ENCODE assay signal across 20 cellular contexts in the genomic region with DNA sequence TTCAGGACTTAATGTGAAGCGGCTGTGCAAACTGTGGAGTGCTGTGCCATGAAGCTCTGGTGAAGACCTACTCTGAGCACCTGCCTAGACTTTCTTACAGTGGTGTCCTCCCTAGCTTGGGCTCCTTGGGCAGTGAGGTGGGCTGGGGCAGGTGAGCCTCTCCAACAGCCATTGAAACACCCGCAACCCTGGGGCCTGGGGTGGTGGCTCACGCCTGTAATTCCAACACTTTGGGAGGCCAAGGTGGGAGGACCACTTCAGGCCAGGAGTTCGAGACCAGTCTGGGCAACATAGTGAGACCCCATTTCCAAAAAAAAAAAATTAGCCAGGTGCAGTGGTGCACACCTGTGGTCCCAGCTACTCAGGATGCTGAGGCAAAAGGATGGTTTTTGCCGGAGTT. TPM values are rescaled to one million over a fixed set of nuclear protein-coding genes. Genes with fewer than 3 reads are reported as not detected.
DNase-seq lines count a peak whose midpoint lies in the region; ATAC-seq, FAIRE-seq and TF ChIP-seq lines count a peak whose summit lies in the region.
"Had no signal": no experiment of that assay in that cellular context is flagged by ENCODE, and none has a peak within 500 bp of the region (broad histone marks: within the 10 kb centered on the region; RNA-seq: fewer than 3 reads in every experiment).

No MANE protein-coding gene starts in this region.

- H4K20me1 ChIP-seq in HepG2 (ENCODE audit: insufficient read depth, low read length) (no peaks in the 10 kb centered on the region), K562 (replicated peaks; ENCODE audit: control insufficient read depth, insufficient read depth, low read length) (no peaks in the 10 kb centered on the region)

- H3K4me2 ChIP-seq in HepG2 (ENCODE audit: low read depth, low read length) (no peak overlapping the region), K562 (ENCODE audit: insufficient read depth, low read length) (no peak overlapping the region)
- H3K4me2 ChIP-seq: BLaER1 treated with 17β-estradiol and CSF1 and Interleukin-3, amounts not matched to agents 10 nM and 100 nM had no signal

- BruUV-seq in HepG2 (replicated peaks; lab: Mats Ljungman, UMichigan) (no TSS peak), K562 (replicated peaks; lab: Mats Ljungman, UMichigan) (no TSS peak)

- H3K36me3 ChIP-seq in HepG2 (replicated peaks in 1 of 2; ENCODE audit: control insufficient read depth in 1 of 2, insufficient read depth in 2 of 2, low read length in 2 of 2) (no peaks in the 10 kb centered on the region), right lobe of liver (peaks cover 0 to 16% (median 0%) of the 10 kb centered on the region in 4 donors), K562 (ENCODE audit: control insufficient read depth, insufficient read depth, low read length) (no peaks in the 10 kb centered on the region), liver (ENCODE audit: control insufficient read depth in 4 of 4, insufficient read depth in 3 of 4, low read depth in 1 of 4, low read length in 3 of 4) (peaks cover 0 to 14% (median 9%) of the 10 kb centered on the region in 4 donors)
- H3K36me3 ChIP-seq: BE2C; BLaER1 treated with 17β-estradiol and CSF1 and Interleukin-3, amounts not matched to agents 10 nM and 100 nM had no signal

- intact Hi-C loops in HepG2 (cut with micrococcal nuclease; ENCODE audit: unreplicated experiment) (no loop called here), right lobe of liver (cut with DNase I) (no loop called here), K562 (cut with micrococcal nuclease) (no loop called here)

- TF ChIP-seq POLR2A in HepG2 (IDR thresholded peaks at IDR 0.05; ENCODE audit: insufficient read depth in 1 of 2, low read depth in 2 of 2, low read length in 2 of 2) (no peak), right lobe of liver (IDR thresholded peaks at IDR 0.05) (no peak), K562 (conservative IDR thresholded peaks at IDR 0.05) (no peak)

- H3K9ac ChIP-seq in HepG2 (ENCODE audit: insufficient read depth, low read depth, low read length) (no peak overlapping the region), K562 (ENCODE audit: insufficient read depth in 1 of 2, low read depth in 2 of 2, low read length in 2 of 2) (no peak overlapping the region), liver (ENCODE audit: low read depth in 1 of 2, low read length in 2 of 2) (no peak overlapping the region)
- H3K9ac ChIP-seq: BLaER1 treated with 17β-estradiol and CSF1 and Interleukin-3, amounts not matched to agents 10 nM and 100 nM had no signal

- H3K4me3 ChIP-seq in HepG2 (replicated peaks in 1 of 3; ENCODE audit: insufficient read depth in 1 of 3, low read depth in 2 of 3, low read length in 3 of 3) = no peak overlapping the region
- H3K4me3 ChIP-seq in right lobe of liver = no peak overlapping the region
- H3K4me3 ChIP-seq in K562 = no peak overlapping the region
- no peak overlapping the region for H3K4me3 ChIP-seq in liver (ENCODE audit: low read depth in 1 of 3, low read length in 3 of 3)
- H3K4me3 ChIP-seq: BLaER1 treated with 17β-estradiol and CSF1 and Interleukin-3, amounts not matched to agents 10 nM and 100 nM; GM12878 had no signal

- H3K4me1 ChIP-seq in HepG2 (ENCODE audit: insufficient read depth, low read length) = no peaks in the 10 kb centered on the region
- H3K4me1 ChIP-seq in right lobe of liver = peaks cover 0 to 29% (median 5%) of the 10 kb centered on the region in 4 donors
- peaks cover 3 to 8% of the 10 kb centered on the region in 2 experiments; a peak in 4 of 5 replicates for H3K4me1 ChIP-seq in K562 (replicated peaks in 1 of 2; ENCODE audit: control insufficient read depth in 2 of 2, insufficient read depth in 2 of 2, low read length in 2 of 2)
- peaks cover 4 to 39% (median 28%) of the 10 kb centered on the region in 4 donors for H3K4me1 ChIP-seq in liver (ENCODE audit: control insufficient read depth in 4 of 4, insufficient read depth in 4 of 4, low read length in 3 of 4)
- H3K4me1 ChIP-seq: BE2C had no signal

- H2AFZ ChIP-seq in HepG2 (ENCODE audit: low read length) (no peak overlapping the region), K562 (ENCODE audit: low read depth, low read length) (no peak overlapping the region)

- DNase-seq in HepG2 (ENCODE audit: low spot score) = no peak
- no peak for DNase-seq in right lobe of liver
- no peak for DNase-seq in K562 (ENCODE audit: extremely low read depth in 1 of 4, low spot score in 3 of 4)
- DNase-seq in hypothalamus (lab: John Stamatoyannopoulos, UW) = no peak
- DNase-seq in ureter (ENCODE audit: low spot score) = no peak
- no peak for DNase-seq in stimulated activated naive CD8-positive, alpha-beta T cell treated with anti-CD3 and anti-CD28 coated beads, Interleukin-15, Interleukin-2, amounts not matched to agents 100 U/mL and 50 U/mL, for 24 hours
- DNase-seq: DMS 273 treated with DMSO at 0.1 percent for 48 hours, DMS79 had no signal

- in situ Hi-C loops in HepG2 (cut with HindIII; ENCODE audit: extremely low pct_ligation_motif_present, low pct_unique_long_range_greater_than_20kb) = loop anchor here (5.0 to 10.0 kb wide), 2 partner anchors 94 to 221 kb away; a partner anchor contains a TSS
- in situ Hi-C loops in K562 (cut with MboI) = loop anchor here (25.0 kb wide), 1 partner anchor 374 kb away; no protein-coding TSS in a partner anchor

- H3K27me3 ChIP-seq in HepG2 (ENCODE audit: control insufficient read depth in 1 of 2, insufficient read depth in 2 of 2, low read length in 2 of 2) (peaks cover 0 to 7% of the 10 kb centered on the region in 2 experiments; a peak in 3 of 5 replicates), right lobe of liver (no peaks in the 10 kb centered on the region), K562 (ENCODE audit: control insufficient read depth in 2 of 2, insufficient read depth in 2 of 2, low read length in 2 of 2) (0 out of 5 replicates have a peak, but pooled peaks cover 0 to 17% of the 10 kb centered on the region in 2 experiments), liver (ENCODE audit: control insufficient read depth in 4 of 4, insufficient read depth in 4 of 4, low read length in 3 of 4) (no peaks in the 10 kb centered on the region)
- H3K27me3 ChIP-seq: BE2C; BLaER1 treated with 17β-estradiol and CSF1 and Interleukin-3, amounts not matched to agents 10 nM and 100 nM had no signal

- TF ChIP-seq EP300 in HepG2 (IDR thresholded peaks at IDR 0.05; ENCODE audit: low read depth in 2 of 2, low read length in 2 of 2) (no peak), HepG2 (CRISPR knock-in tag; IDR thresholded peaks at IDR 0.05; ENCODE audit: borderline replicate concordance) (no peak), K562 (IDR thresholded peaks at IDR 0.05; ENCODE audit: low read length) (no peak)

- POLR2A ChIA-PET in HepG2 (lab: Yijun Ruan, JAX) (no interaction called here), K562 (lab: Yijun Ruan, JAX) (interaction anchor here (0.6 kb wide), 2 partner anchors 63 to 88 kb away, joined by 3 read pairs; no protein-coding TSS in a partner anchor)

- ATAC-seq in HepG2 (no peak), right lobe of liver (no peak), K562 (no peak), GM18870 (IDR thresholded peaks at IDR 0.05; ENCODE audit: unreplicated experiment) (no peak)
- ATAC-seq in stimulated activated naive CD8-positive, alpha-beta T cell treated with anti-CD3 and anti-CD28 coated beads, Interleukin-15, Interleukin-2, amounts not matched to agents 100 U/mL and 50 U/mL, for 24 hours = no peak

- H3K9me3 ChIP-seq in HepG2 (ENCODE audit: low read length) = no peaks in the 10 kb centered on the region
- H3K9me3 ChIP-seq in right lobe of liver = no peaks in the 10 kb centered on the region
- no peaks in the 10 kb centered on the region for H3K9me3 ChIP-seq in K562 (replicated peaks; ENCODE audit: control insufficient read depth, insufficient read depth, low read depth, low read length)
- no peaks in the 10 kb centered on the region for H3K9me3 ChIP-seq in liver (ENCODE audit: control insufficient read depth in 4 of 4, low read length in 3 of 4)
- H3K9me3 ChIP-seq: BE2C; BLaER1 treated with 17β-estradiol and CSF1 and Interleukin-3, amounts not matched to agents 10 nM and 100 nM had no signal

- H3K9me1 ChIP-seq in K562 (ENCODE audit: control insufficient read depth, insufficient read depth, low read length) = no peaks in the 10 kb centered on the region

- CTCF ChIA-PET in HepG2 (lab: Yijun Ruan, JAX; ENCODE audit: low intra/inter-chr PET ratio, low total read pairs) = interaction anchor here (1.2 to 2.3 kb wide), 3 partner anchors 37 to 94 kb away, joined by 4 to 29 read pairs (median 20); no protein-coding TSS in a partner anchor
- CTCF ChIA-PET in K562 (lab: Yijun Ruan, JAX; ENCODE audit: low intra/inter-chr PET ratio) = interaction anchor here (0.7 to 1.9 kb wide), 5 partner anchors 40 to 199 kb away, joined by 3 to 24 read pairs (median 4); a partner anchor contains a TSS

- no peaks in the 10 kb centered on the region for H3K79me2 ChIP-seq in HepG2 (ENCODE audit: insufficient read depth, low read length)
- H3K79me2 ChIP-seq in K562 (ENCODE audit: control insufficient read depth, insufficient read depth, low read length) = no peaks in the 10 kb centered on the region

- no peak overlapping the region for H3K27ac ChIP-seq in HepG2 (ENCODE audit: extremely low read length, insufficient read depth, low read length)
- peak overlapping the region in 1 of 3 donors; percentile 29 for H3K27ac ChIP-seq in right lobe of liver
- no peak overlapping the region for H3K27ac ChIP-seq in K562 (ENCODE audit: extremely low read depth, low read depth, low read length)
- H3K27ac ChIP-seq in liver (ENCODE audit: low read depth in 1 of 2, low read length in 2 of 2) = peak overlapping the region; percentile 41 to 51
- H3K27ac ChIP-seq: 22Rv1; BLaER1 treated with 17β-estradiol and CSF1 and Interleukin-3, amounts not matched to agents 10 nM and 100 nM had no signal

- FAIRE-seq in HepG2 (lab: Jason Lieb, UNC) (no peak), K562 (lab: Jason Lieb, UNC) (no peak)
- FAIRE-seq: A204.1, D721Med had no signal

- WGBS in HepG2 (ENCODE audit: low lambda C conversion rate) = 50% methylated on average over 2 of the region's 5 CpGs
- 83% methylated on average over 3 of the region's 5 CpGs for WGBS in right lobe of liver (ENCODE audit: insufficient coverage, low coverage, low lambda C conversion rate, missing lambda C conversion rate)
- WGBS in K562 (ENCODE audit: insufficient coverage, low coverage, missing lambda C conversion rate) = 96% methylated on average over 3 of the region's 5 CpGs
- WGBS in liver = 82% methylated on average over 5 of the region's 5 CpGs

- no peak for TF ChIP-seq CTCF in HepG2 (CRISPR knock-in tag; IDR thresholded peaks at IDR 0.05)
- no peak for TF ChIP-seq CTCF in right lobe of liver (IDR thresholded peaks at IDR 0.05)
- no peak for TF ChIP-seq CTCF in K562 (IDR thresholded peaks at IDR 0.05 in 2 of 3, conservative IDR thresholded peaks at IDR 0.05 in 1 of 3; ENCODE audit: insufficient read depth in 2 of 3, low read depth in 1 of 3, low read length in 3 of 3)
- TF ChIP-seq CTCF in liver (IDR thresholded peaks at IDR 0.05; ENCODE audit: low read depth, low read length, missing input control) = no peak

- TF ChIP-seq RAD21 in HepG2 (CRISPR knock-in tag; IDR thresholded peaks at IDR 0.05) = no peak
- no peak for TF ChIP-seq RAD21 in K562 (CRISPR knock-in tag; conservative IDR thresholded peaks at IDR 0.05 in 1 of 2, IDR thresholded peaks at IDR 0.05 in 1 of 2)
- TF ChIP-seq RAD21 in liver (IDR thresholded peaks at IDR 0.05) = no peak

RNA-seq across cellular contexts. Expression of a gene that starts 14.3 kb away (rescaled TPM):
- total RNA-seq in HepG2 (2016; rRNA removed; fragmentation: Illumina TruSeq; extraction: Trizol) (not detected in 2 replicates), right lobe of liver (1 to 10 TPM in 1 of 6 experiments, under 1 TPM in 3, not detected in 2; 0.31 to 1.1 (median 0.55) TPM), K562 (2014; rRNA removed) (not detected in 2 replicates), K562 (2014; rRNA removed; fragmentation: Illumina TruSeq; extraction: Trizol) (not detected in 2 replicates), K562 (2015; rRNA removed; fragmentation: Illumina TruSeq; extraction: Trizol) (not detected in 2 replicates), K562 (2021) (not detected in 2 replicates), liver (under 1 TPM in 1 of 2 donors, not detected in 1; 0.33 TPM), ureter (not detected)
- not detected in 2 replicates for total RNA-seq in HepG2 (2016; cell fraction: cytosol; rRNA removed; fragmentation: Illumina TruSeq; extraction: Trizol; ENCODE audit: low read depth)
- not detected in 2 replicates for total RNA-seq in HepG2 (2016; cell fraction: insoluble cytoplasmic fraction; rRNA removed; fragmentation: Illumina TruSeq; extraction: Trizol)
- total RNA-seq in HepG2 (2016; cell fraction: membrane; rRNA removed; fragmentation: Illumina TruSeq; extraction: Trizol) = not detected in 2 replicates
- total RNA-seq in HepG2 (2016; cell fraction: nucleus; rRNA removed; fragmentation: Illumina TruSeq; extraction: Trizol) = not detected in 2 replicates
- polyA plus RNA-seq in HepG2 (2011; rRNA removed) (not detected in 2 replicates), K562 (2011; rRNA removed) (not detected in 2 replicates), K562 (2014; fragmentation: Illumina TruSeq; extraction: Trizol) (not detected in 2 replicates), K562 (2014; fragmentation: Nextera tagmentation; extraction: Ambion mirVana) (not detected), K562 (2014; rRNA removed) (not detected in 2 replicates), liver (under 1 TPM in 1 of 2 donors, not detected in 1; 0.32 TPM)
- polyA plus RNA-seq in HepG2 (2011; cell fraction: cytosol; rRNA removed) = not detected in 2 replicates
- not detected in 2 replicates for polyA plus RNA-seq in HepG2 (2011; cell fraction: nucleus; rRNA removed)
- not detected in 2 replicates for polyA plus RNA-seq in HepG2 (2012)
- polyA plus RNA-seq in HepG2 (2016; cell fraction: cytosol; fragmentation: Illumina TruSeq; extraction: Trizol; ENCODE audit: low read depth) = not detected in 2 replicates
- polyA plus RNA-seq in HepG2 (2016; cell fraction: insoluble cytoplasmic fraction; fragmentation: Illumina TruSeq; extraction: Trizol; ENCODE audit: low read depth) = not detected in 2 replicates
- polyA plus RNA-seq in HepG2 (2016; cell fraction: membrane; fragmentation: Illumina TruSeq; extraction: Trizol; ENCODE audit: low read depth) = not detected in 2 replicates
- polyA plus RNA-seq in HepG2 (2016; cell fraction: nucleus; fragmentation: Illumina TruSeq; extraction: Trizol; ENCODE audit: insufficient read depth, low read depth) = not detected in 2 replicates
- 0.07 TPM in 1 of 2 replicates, not detected in the other for polyA minus RNA-seq in HepG2 (2011; rRNA and poly(A)+ RNA removed; ENCODE audit: low replicate concordance)
- not detected in 2 replicates for polyA minus RNA-seq in HepG2 (2011; cell fraction: cytosol; rRNA and poly(A)+ RNA removed)
- not detected in 2 replicates for polyA minus RNA-seq in HepG2 (2011; cell fraction: nucleus; rRNA and poly(A)+ RNA removed)
- total RNA-seq in K562 (2011; cell fraction: chromatin; rRNA removed; ENCODE audit: low replicate concordance) = not detected in 2 replicates
- not detected in 2 replicates for total RNA-seq in K562 (2011; cell fraction: nucleolus; rRNA removed)
- not detected in 2 replicates for total RNA-seq in K562 (2011; cell fraction: nucleoplasm; rRNA removed)
- polyA plus RNA-seq in K562 (2011; cell fraction: cytosol; rRNA removed) = 0.04 TPM in 1 of 2 replicates, not detected in the other
- polyA plus RNA-seq in K562 (2011; cell fraction: nucleus; rRNA removed) = not detected in 2 replicates
- polyA plus RNA-seq in K562 (2012) = not detected in 2 replicates
- not detected in 2 replicates for polyA minus RNA-seq in K562 (2011; rRNA and poly(A)+ RNA removed)
- not detected in 2 replicates for polyA minus RNA-seq in K562 (2011; cell fraction: cytosol; rRNA and poly(A)+ RNA removed)
- polyA minus RNA-seq in K562 (2011; cell fraction: nucleus; rRNA and poly(A)+ RNA removed) = not detected in 2 replicates
- total RNA-seq: CD4-positive, alpha-beta T cell; CD8-positive, alpha-beta memory T cell; GM12878; H7 had no signal
- polyA plus RNA-seq: CD14-positive monocyte; CD8-positive, alpha-beta memory T cell had no signal

RNA-seq across cellular contexts. Expression of a gene that starts 19.4 kb away (rescaled TPM):
- total RNA-seq in HepG2 (2016; rRNA removed; fragmentation: Illumina TruSeq; extraction: Trizol) (not detected in 2 replicates), right lobe of liver (10 to 100 TPM in 5 of 6 experiments, 1 to 10 TPM in 1; 9.4 to 27.7 (median 17.9) TPM), K562 (2014; rRNA removed) (not detected in 2 replicates), K562 (2014; rRNA removed; fragmentation: Illumina TruSeq; extraction: Trizol) (not detected in 2 replicates), K562 (2015; rRNA removed; fragmentation: Illumina TruSeq; extraction: Trizol) (not detected in 2 replicates), K562 (2021) (not detected in 2 replicates), liver (10 to 100 TPM; 21.2 to 30.3 TPM), ureter (0.39 TPM)
- total RNA-seq in HepG2 (2016; cell fraction: cytosol; rRNA removed; fragmentation: Illumina TruSeq; extraction: Trizol; ENCODE audit: low read depth) = not detected in 2 replicates
- total RNA-seq in HepG2 (2016; cell fraction: insoluble cytoplasmic fraction; rRNA removed; fragmentation: Illumina TruSeq; extraction: Trizol) = 0.04 TPM in 1 of 2 replicates, not detected in the other
- total RNA-seq in HepG2 (2016; cell fraction: membrane; rRNA removed; fragmentation: Illumina TruSeq; extraction: Trizol) = not detected in 2 replicates
- not detected in 2 replicates for total RNA-seq in HepG2 (2016; cell fraction: nucleus; rRNA removed; fragmentation: Illumina TruSeq; extraction: Trizol)
- polyA plus RNA-seq in HepG2 (2011; rRNA removed) (0.59 and 0.93 TPM in 2 replicates), K562 (2011; rRNA removed) (0.03 TPM in 1 of 2 replicates, not detected in the other), K562 (2014; fragmentation: Illumina TruSeq; extraction: Trizol) (not detected in 2 replicates), K562 (2014; fragmentation: Nextera tagmentation; extraction: Ambion mirVana) (not detected), K562 (2014; rRNA removed) (0.11 TPM in 1 of 2 replicates, not detected in the other), liver (10 to 100 TPM in 1 of 2 donors, 1 to 10 TPM in 1; 5.4 to 13.3 TPM)
- polyA plus RNA-seq in HepG2 (2011; cell fraction: cytosol; rRNA removed) = 0.39 and 0.47 TPM in 2 replicates
- polyA plus RNA-seq in HepG2 (2011; cell fraction: nucleus; rRNA removed) = 1.6 and 2.3 TPM in 2 replicates
- 0.58 and 0.65 TPM in 2 replicates for polyA plus RNA-seq in HepG2 (2012)
- not detected in 2 replicates for polyA plus RNA-seq in HepG2 (2016; cell fraction: cytosol; fragmentation: Illumina TruSeq; extraction: Trizol; ENCODE audit: low read depth)
- not detected in 2 replicates for polyA plus RNA-seq in HepG2 (2016; cell fraction: insoluble cytoplasmic fraction; fragmentation: Illumina TruSeq; extraction: Trizol; ENCODE audit: low read depth)
- polyA plus RNA-seq in HepG2 (2016; cell fraction: membrane; fragmentation: Illumina TruSeq; extraction: Trizol; ENCODE audit: low read depth) = not detected in 2 replicates
- not detected in 2 replicates for polyA plus RNA-seq in HepG2 (2016; cell fraction: nucleus; fragmentation: Illumina TruSeq; extraction: Trizol; ENCODE audit: insufficient read depth, low read depth)
- 0.94 and 6.3 TPM in 2 replicates for polyA minus RNA-seq in HepG2 (2011; rRNA and poly(A)+ RNA removed; ENCODE audit: low replicate concordance)
- 0.40 TPM in 1 of 2 replicates, not detected in the other for polyA minus RNA-seq in HepG2 (2011; cell fraction: cytosol; rRNA and poly(A)+ RNA removed)
- polyA minus RNA-seq in HepG2 (2011; cell fraction: nucleus; rRNA and poly(A)+ RNA removed) = 0.13 and 0.99 TPM in 2 replicates
- 0.19 TPM in 1 of 2 replicates, not detected in the other for total RNA-seq in K562 (2011; cell fraction: chromatin; rRNA removed; ENCODE audit: low replicate concordance)
- not detected in 2 replicates for total RNA-seq in K562 (2011; cell fraction: nucleolus; rRNA removed)
- total RNA-seq in K562 (2011; cell fraction: nucleoplasm; rRNA removed) = not detected in 2 replicates
- 0.03 TPM in 1 of 2 replicates, not detected in the other for polyA plus RNA-seq in K562 (2011; cell fraction: cytosol; rRNA removed)
- polyA plus RNA-seq in K562 (2011; cell fraction: nucleus; rRNA removed) = 0.07 TPM in 1 of 2 replicates, not detected in the other
- polyA plus RNA-seq in K562 (2012) = 0.04 TPM in 1 of 2 replicates, not detected in the other
- polyA minus RNA-seq in K562 (2011; rRNA and poly(A)+ RNA removed) = not detected in 2 replicates
- not detected in 2 replicates for polyA minus RNA-seq in K562 (2011; cell fraction: cytosol; rRNA and poly(A)+ RNA removed)
- not detected in 2 replicates for polyA minus RNA-seq in K562 (2011; cell fraction: nucleus; rRNA and poly(A)+ RNA removed)
- total RNA-seq: CD4-positive, alpha-beta T cell; CD8-positive, alpha-beta memory T cell; GM12878; H7 had no signal
- polyA plus RNA-seq: CD14-positive monocyte; CD8-positive, alpha-beta memory T cell; GM12878 had no signal

Comparison
In these comparisons a context has a peak if more than half of its experiments do, and no peak if none do; other contexts are left out.
1. H3K27ac ChIP-seq: peak in liver (2 of 2); none in HepG2 (single experiment) and K562 (single experiment).